ENCODE assay signal across 24 cellular contexts in the genomic region with DNA sequence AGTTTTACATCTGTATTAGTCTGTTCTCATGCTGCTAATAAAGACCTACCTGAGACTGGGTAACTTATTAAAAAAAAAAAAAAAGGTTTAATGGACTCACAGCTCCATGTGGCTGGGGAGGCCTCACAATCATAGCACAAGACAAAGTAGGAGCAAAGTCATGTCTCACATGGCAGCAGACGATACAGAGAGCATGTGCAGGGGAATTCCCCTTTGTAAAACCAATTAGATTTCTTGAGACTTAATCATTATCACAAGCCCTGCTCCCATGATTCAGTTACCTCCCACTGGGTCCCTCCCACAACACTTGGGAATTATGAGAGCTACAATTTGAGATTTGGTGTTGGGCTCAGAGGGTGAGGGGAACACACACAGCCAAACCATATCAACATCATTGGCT.
A peak's percentile ranks its signal among the peaks of the same experiment; 100 is the strongest.
DNase-seq lines count a peak whose midpoint lies in the region; ATAC-seq, FAIRE-seq and TF ChIP-seq lines count a peak whose summit lies in the region.
"Had no signal": no experiment of that assay in that cellular context is flagged by ENCODE, and none has a peak within 500 bp of the region (broad histone marks: within the 10 kb centered on the region; RNA-seq: fewer than 3 reads in every experiment).

No MANE protein-coding gene starts in this region.

- in situ Hi-C loops in GM23248 (cut with MboI), result no loop called here

- DNase-seq in A673 (ENCODE audit: low spot score) (peak; percentile 48), GM23248 (peak; percentile 12), astrocyte (ENCODE audit: low read depth) (peak; percentile 16), glomerular visceral epithelial cell (ENCODE audit: extremely low spot score) (peak; percentile 49), SHP77 (lab: John Stamatoyannopoulos, UW) (no peak), inferior parietal cortex (ENCODE audit: extremely low spot score) (no peak), AML-193 (lab: John Stamatoyannopoulos, UW) (no peak)
- DNase-seq: activated CD4-positive, alpha-beta T cell treated with anti-CD3 and anti-CD28 coated beads for 36 hours; activated effector memory CD4-positive, alpha-beta T cell treated with anti-CD3 and anti-CD28 coated beads, Interleukin-2, amount 50 U/mL, for 16 hours; amniotic stem cell; DND-41; heart left ventricle; naive thymus-derived CD4-positive, alpha-beta T cell; NCI-H1105 treated with DMSO at 0.1 percent for 48 hours; NCI-H2081 treated with DMSO at 0.1 percent for 48 hours; NCI-H526 treated with DMSO at 0.1 percent for 48 hours; stimulated activated naive CD4-positive, alpha-beta T cell; thyroid gland had no signal

- H3K4me3 Mint-ChIP-seq in astrocyte (ENCODE audit: unreplicated experiment), result no peak overlapping the region
- H3K4me3 Mint-ChIP-seq: activated CD4-positive, alpha-beta T cell treated with anti-CD3 and anti-CD28 coated beads for 36 hours; central memory CD8-positive, alpha-beta T cell; naive thymus-derived CD4-positive, alpha-beta T cell had no signal

- ATAC-seq in HG02571 (IDR thresholded peaks at IDR 0.05; ENCODE audit: unreplicated experiment), result no peak
- ATAC-seq: activated CD4-positive, alpha-beta T cell treated with anti-CD3 and anti-CD28 coated beads for 36 hours; GM23338; heart left ventricle; naive thymus-derived CD4-positive, alpha-beta T cell had no signal

- H3K4me1 ChIP-seq in A673 (ENCODE audit: insufficient read depth, low read length, poor library complexity, severe bottlenecking), result no peaks in the 10 kb centered on the region
- H3K4me1 ChIP-seq in GM23248 (ENCODE audit: insufficient read depth), result no peaks in the 10 kb centered on the region
- no peaks in the 10 kb centered on the region for H3K4me1 ChIP-seq in astrocyte (ENCODE audit: insufficient read depth, low read length)
- H3K4me1 ChIP-seq: heart left ventricle, parathyroid adenoma, thyroid gland had no signal

- H3K4me2 ChIP-seq in GM23248 (ENCODE audit: unreplicated experiment) (no peak overlapping the region), astrocyte (ENCODE audit: low read length) (no peak overlapping the region)

- POLR2A ChIA-PET in A673 (lab: Charles Lee; ENCODE audit: low non-redundant PET), result interaction anchor here (0.5 kb wide), 1 partner anchor 463 kb away, joined by 3 read pairs; no protein-coding TSS in a partner anchor

- TF ChIP-seq CTCF in A673 (conservative IDR thresholded peaks at IDR 0.05; ENCODE audit: low read depth, low read length) (no peak), astrocyte (IDR thresholded peaks at IDR 0.05; ENCODE audit: insufficient read depth, low read depth, low read length) (no peak)

- H3K4me3 ChIP-seq in A673 (ENCODE audit: low read depth, low read length, poor library complexity, severe bottlenecking) (no peak overlapping the region), GM23248 (no peak overlapping the region), astrocyte (ENCODE audit: insufficient read depth, low read depth, low read length) (no peak overlapping the region)
- H3K4me3 ChIP-seq: lung, thyroid gland had no signal

- H3K27ac ChIP-seq in A673 (ENCODE audit: low read depth, low read length, poor library complexity, severe bottlenecking), result no peak overlapping the region
- H3K27ac ChIP-seq in GM23248, result no peak overlapping the region
- H3K27ac ChIP-seq in astrocyte (ENCODE audit: low read depth, low read length), result no peak overlapping the region
- H3K27ac ChIP-seq: esophagus muscularis mucosa, heart left ventricle, parathyroid adenoma, thyroid gland had no signal

- CTCF ChIA-PET in A673 (lab: Charles Lee), result interaction anchor here (0.6 kb wide), 1 partner anchor 131 kb away, joined by 5 read pairs; no protein-coding TSS in a partner anchor

- H3K9ac ChIP-seq in GM23248 (no peak overlapping the region), astrocyte (ENCODE audit: low read length) (no peak overlapping the region)
- H3K9ac ChIP-seq: parathyroid adenoma had no signal

- intact Hi-C loops in A673 (cut with micrococcal nuclease; ENCODE audit: unreplicated experiment), result no loop called here

- H3K9me3 ChIP-seq in A673 (ENCODE audit: low read depth, low read length, poor library complexity, severe bottlenecking) (no peaks in the 10 kb centered on the region), GM23248 (ENCODE audit: low read depth) (no peaks in the 10 kb centered on the region), astrocyte (ENCODE audit: insufficient read depth, low read depth, low read length) (no peaks in the 10 kb centered on the region)
- H3K9me3 ChIP-seq: esophagus muscularis mucosa, thyroid gland had no signal

- no peaks in the 10 kb centered on the region for H3F3A ChIP-seq in GM23248 (ENCODE audit: insufficient read depth)

- FAIRE-seq in astrocyte (lab: Jason Lieb, UNC), result no peak

- no peaks in the 10 kb centered on the region for H3K9me2 ChIP-seq in GM23248 (ENCODE audit: insufficient read depth)

- H3K4me1 Mint-ChIP-seq in astrocyte (ENCODE audit: low read depth, unreplicated experiment), result peaks cover 1% of the 10 kb centered on the region

- no peaks in the 10 kb centered on the region for H4K20me1 ChIP-seq in GM23248 (ENCODE audit: insufficient read depth)
- H4K20me1 ChIP-seq in astrocyte (ENCODE audit: insufficient read depth, low read length), result no peaks in the 10 kb centered on the region

- H3K79me2 ChIP-seq in GM23248 (ENCODE audit: insufficient read depth) (no peaks in the 10 kb centered on the region), astrocyte (ENCODE audit: insufficient read depth, low read length) (no peaks in the 10 kb centered on the region)
- H3K79me2 ChIP-seq: parathyroid adenoma had no signal

- H2AFZ ChIP-seq in GM23248 (no peak overlapping the region), astrocyte (ENCODE audit: low read depth, low read length) (no peak overlapping the region)
- H2AFZ ChIP-seq: GM23338, parathyroid adenoma had no signal

- no peaks in the 10 kb centered on the region for H3K27me3 ChIP-seq in A673 (replicated peaks; ENCODE audit: insufficient read depth, low read depth, low read length, poor library complexity)
- H3K27me3 ChIP-seq in GM23248 (replicated peaks; ENCODE audit: insufficient read depth), result no peaks in the 10 kb centered on the region
- H3K27me3 ChIP-seq in astrocyte (ENCODE audit: insufficient read depth, low read length), result no peaks in the 10 kb centered on the region
- H3K27me3 ChIP-seq: esophagus muscularis mucosa, heart left ventricle, thyroid gland had no signal

- H3K27ac Mint-ChIP-seq in astrocyte (ENCODE audit: unreplicated experiment), result peak overlapping the region; percentile 24
- H3K27ac Mint-ChIP-seq: activated CD4-positive, alpha-beta T cell treated with anti-CD3 and anti-CD28 coated beads for 36 hours; GM23338; naive thymus-derived CD4-positive, alpha-beta T cell had no signal

- H3K27me3 Mint-ChIP-seq in astrocyte (ENCODE audit: low read depth, unreplicated experiment), result no peaks in the 10 kb centered on the region
- H3K27me3 Mint-ChIP-seq: activated CD4-positive, alpha-beta T cell treated with anti-CD3 and anti-CD28 coated beads for 36 hours; central memory CD8-positive, alpha-beta T cell; naive thymus-derived CD4-positive, alpha-beta T cell had no signal

- H3K36me3 Mint-ChIP-seq in astrocyte (ENCODE audit: low read depth, unreplicated experiment), result no peaks in the 10 kb centered on the region

- no peaks in the 10 kb centered on the region for H3K9me3 Mint-ChIP-seq in astrocyte (ENCODE audit: unreplicated experiment)
- H3K9me3 Mint-ChIP-seq: central memory CD8-positive, alpha-beta T cell; GM23338 had no signal

- H3K36me3 ChIP-seq in A673 (ENCODE audit: insufficient read depth, low read length, poor library complexity, severe bottlenecking) (no peaks in the 10 kb centered on the region), GM23248 (ENCODE audit: low read depth) (no peaks in the 10 kb centered on the region), astrocyte (ENCODE audit: insufficient read depth, low read length) (no peaks in the 10 kb centered on the region)
- H3K36me3 ChIP-seq: esophagus muscularis mucosa, heart left ventricle, thyroid gland had no signal

- no TSS peak for BruUV-seq in A673 (replicated peaks; lab: Mats Ljungman, UMichigan)

- WGBS in GM23248 (ENCODE audit: low coverage in 1 of 2, low lambda C conversion rate in 2 of 2, missing lambda C conversion rate in 2 of 2), 2 experiments, result 59 to 69% methylated on average over 1 of the region's 1 CpG

Comparison
In these comparisons a context has a peak if more than half of its experiments do, and no peak if none do; other contexts are left out.
1. DNase-seq: peak in A673 (single experiment), GM23248 (single experiment), astrocyte (single experiment) and glomerular visceral epithelial cell (single experiment); none in SHP77 (0 of 2), inferior parietal cortex (single experiment) and AML-193 (0 of 2).